8 cellular contexts compared by ENCODE assay signal in the genomic region with DNA sequence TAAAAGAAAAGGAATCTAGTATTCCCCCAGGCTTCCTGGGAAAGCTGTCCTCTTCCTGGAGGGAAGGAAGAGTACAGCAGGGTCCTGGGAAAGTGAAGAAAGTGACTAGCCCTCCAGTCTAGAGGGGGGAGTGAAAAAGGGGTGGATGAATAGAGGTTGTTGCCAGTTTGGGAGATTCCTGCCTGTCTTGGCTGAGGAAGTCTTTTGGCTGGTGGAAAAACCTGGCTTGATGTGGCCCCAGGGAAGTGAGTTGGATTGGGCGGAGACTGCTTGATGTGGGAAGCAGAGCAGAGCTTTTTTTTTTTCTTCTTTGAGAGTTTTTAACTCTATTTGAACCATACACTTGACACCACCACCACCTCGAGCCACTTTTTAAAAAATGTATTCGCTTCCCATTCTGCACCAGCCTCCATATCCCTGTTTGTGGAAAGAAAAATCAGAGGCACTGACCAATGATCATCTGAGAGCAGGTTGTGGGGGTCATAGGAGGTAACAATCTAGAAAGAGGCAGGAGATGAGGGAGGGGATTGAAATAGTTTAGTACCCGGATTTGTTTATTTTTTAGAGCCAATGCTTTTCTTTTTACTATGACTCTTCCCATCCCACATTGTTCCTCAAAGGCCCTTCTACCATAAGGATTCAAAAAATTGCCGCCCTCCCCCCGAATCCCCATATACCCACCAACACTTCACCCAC. TPM values are rescaled to one million over a fixed set of nuclear protein-coding genes. Genes with fewer than 3 reads are reported as not detected.
DNase-seq lines count a peak whose midpoint lies in the region; ATAC-seq, FAIRE-seq and TF ChIP-seq lines count a peak whose summit lies in the region.

No MANE protein-coding gene starts in this region.

- POLR2A ChIA-PET in activated CD8-positive, alpha-beta T cell treated with anti-CD3 and anti-CD28 coated beads, Interleukin-2, amount 10 ng/mL, durations not matched to agents 7 days and 5 days (lab: Charles Lee): no interaction called here

- H3K4me3 ChIP-seq in cardiac muscle cell: peak overlapping the region; percentile 84
- peak overlapping the region; percentile 38 to 73 (median 64) for H3K4me3 ChIP-seq in pancreas

- peak overlapping the region; percentile 73 for H3K27ac Mint-ChIP-seq in activated CD8-positive, alpha-beta T cell treated with anti-CD3 and anti-CD28 coated beads, Interleukin-2, amount 10 ng/mL, durations not matched to agents 7 days and 5 days

- ATAC-seq in activated T-cell treated with anti-CD3 and anti-CD28 coated beads, Interleukin-2, amount 50 U/mL, for 4 hours: no peak
- no peak for ATAC-seq in activated CD8-positive, alpha-beta T cell treated with anti-CD3 and anti-CD28 coated beads, Interleukin-2, amount 10 ng/mL, durations not matched to agents 7 days and 5 days
- ATAC-seq in pancreas: peak; percentile 63 to 82 (median 72)
- no peak for ATAC-seq in HG02973 (IDR thresholded peaks at IDR 0.05; ENCODE audit: unreplicated experiment)
- no peak for ATAC-seq in HG03139 (IDR thresholded peaks at IDR 0.05; ENCODE audit: unreplicated experiment)
- ATAC-seq in HG02588 (IDR thresholded peaks at IDR 0.05; ENCODE audit: unreplicated experiment): no peak

- no peak for DNase-seq in activated T-cell treated with anti-CD3 and anti-CD28 coated beads, Interleukin-2, amount 50 U/mL, for 4 hours
- DNase-seq in activated T-cell treated with anti-CD3 and anti-CD28 coated beads, Interleukin-2, amount 50 U/mL, for 48 hours: no peak
- DNase-seq in activated CD8-positive, alpha-beta T cell treated with anti-CD3 and anti-CD28 coated beads, Interleukin-2, amount 10 ng/mL, durations not matched to agents 7 days and 5 days: no peak
- DNase-seq in cardiac muscle cell (ENCODE audit: low read depth in 1 of 2, low spot score in 1 of 2): peak in 1 of 2 donors; percentile 75
- peak in 1 of 6 donors; percentile 48 for DNase-seq in pancreas

- H3K4me3 Mint-ChIP-seq in activated T-cell treated with anti-CD3 and anti-CD28 coated beads, Interleukin-2, amount 50 U/mL, for 4 hours: peak overlapping the region; percentile 74
- H3K4me3 Mint-ChIP-seq in activated CD8-positive, alpha-beta T cell treated with anti-CD3 and anti-CD28 coated beads, Interleukin-2, amount 10 ng/mL, durations not matched to agents 7 days and 5 days: peak overlapping the region; percentile 73

- H3K36me3 Mint-ChIP-seq in activated T-cell treated with anti-CD3 and anti-CD28 coated beads, Interleukin-2, amount 50 U/mL, for 4 hours (ENCODE audit: insufficient read depth): peaks cover 28% of the 10 kb centered on the region
- H3K36me3 Mint-ChIP-seq in activated CD8-positive, alpha-beta T cell treated with anti-CD3 and anti-CD28 coated beads, Interleukin-2, amount 10 ng/mL, durations not matched to agents 7 days and 5 days (ENCODE audit: low read depth): peaks cover 35% of the 10 kb centered on the region

- TF ChIP-seq CTCF in cardiac muscle cell (IDR thresholded peaks at IDR 0.05; ENCODE audit: low read depth, low read length) (no peak), pancreas (IDR thresholded peaks at IDR 0.05) (no peak)

- H3K4me1 ChIP-seq in cardiac muscle cell (ENCODE audit: low read depth) (peaks cover 10% of the 10 kb centered on the region), pancreas (peaks cover 0 to 8% (median 7%) of the 10 kb centered on the region in 3 donors)

- H3K27ac ChIP-seq in cardiac muscle cell (no peak overlapping the region), pancreas (peak overlapping the region; percentile 53 to 68 (median 66))

- CTCF ChIA-PET in activated CD8-positive, alpha-beta T cell treated with anti-CD3 and anti-CD28 coated beads, Interleukin-2, amount 10 ng/mL, durations not matched to agents 7 days and 5 days (lab: Charles Lee): interaction anchor here (1.5 to 1.7 kb wide), 2 partner anchors 19 to 20 kb away, joined by 4 to 8 read pairs; no protein-coding TSS in a partner anchor

- FAIRE-seq in pancreas (lab: Jason Lieb, UNC): no peak

- H3K4me1 Mint-ChIP-seq in activated T-cell treated with anti-CD3 and anti-CD28 coated beads, Interleukin-2, amount 50 U/mL, for 4 hours (ENCODE audit: low read depth): peaks cover 25% of the 10 kb centered on the region
- peaks cover 24% of the 10 kb centered on the region for H3K4me1 Mint-ChIP-seq in activated CD8-positive, alpha-beta T cell treated with anti-CD3 and anti-CD28 coated beads, Interleukin-2, amount 10 ng/mL, durations not matched to agents 7 days and 5 days (ENCODE audit: low read depth)

- H3K9me3 ChIP-seq in cardiac muscle cell (ENCODE audit: low read depth): no peaks in the 10 kb centered on the region
- H3K9me3 ChIP-seq in pancreas: no peaks in the 10 kb centered on the region

- H3K36me3 ChIP-seq in cardiac muscle cell: no peaks in the 10 kb centered on the region
- H3K36me3 ChIP-seq in pancreas: no peaks in the 10 kb centered on the region

- intact Hi-C loops in pancreas (cut with DNase I): no loop called here

- H3K27me3 Mint-ChIP-seq in activated T-cell treated with anti-CD3 and anti-CD28 coated beads, Interleukin-2, amount 50 U/mL, for 4 hours (ENCODE audit: low read depth): no peaks in the 10 kb centered on the region
- H3K27me3 Mint-ChIP-seq in activated CD8-positive, alpha-beta T cell treated with anti-CD3 and anti-CD28 coated beads, Interleukin-2, amount 10 ng/mL, durations not matched to agents 7 days and 5 days (ENCODE audit: low read depth): no peaks in the 10 kb centered on the region

- H3K9me3 Mint-ChIP-seq in activated T-cell treated with anti-CD3 and anti-CD28 coated beads, Interleukin-2, amount 50 U/mL, for 4 hours: no peaks in the 10 kb centered on the region
- no peaks in the 10 kb centered on the region for H3K9me3 Mint-ChIP-seq in activated CD8-positive, alpha-beta T cell treated with anti-CD3 and anti-CD28 coated beads, Interleukin-2, amount 10 ng/mL, durations not matched to agents 7 days and 5 days (ENCODE audit: insufficient read depth)

- 21 to 23% methylated on average over 6 of the region's 6 CpGs for WGBS in pancreas, 2 donors

- no peaks in the 10 kb centered on the region for H3K27me3 ChIP-seq in cardiac muscle cell
- H3K27me3 ChIP-seq in pancreas: no peaks in the 10 kb centered on the region

RNA-seq across cellular contexts. Expression of gene DTX3, which starts 0.7 kb away (rescaled TPM):
- 10 to 100 TPM; 15.9 to 18.6 (median 17.0) TPM for total RNA-seq in activated T-cell treated with anti-CD3 and anti-CD28 coated beads, Interleukin-2, amount 50 U/mL, for 4 hours
- 10 to 100 TPM; 15.4 to 17.8 TPM for total RNA-seq in activated CD8-positive, alpha-beta T cell treated with anti-CD3 and anti-CD28 coated beads, Interleukin-2, amount 10 ng/mL, durations not matched to agents 7 days and 5 days
- total RNA-seq in cardiac muscle cell: 52.1 and 59.0 TPM in 2 replicates
- polyA plus RNA-seq in cardiac muscle cell: 44.5 and 46.6 TPM in 2 replicates
- total RNA-seq in pancreas: 10 to 100 TPM in 4 of 6 donors, 1 to 10 TPM in 2; 9.0 to 22.9 (median 12.1) TPM
- 10 to 100 TPM; 36.6 to 71.7 TPM for polyA plus RNA-seq in pancreas

RNA-seq across cellular contexts. Expression of gene ARHGEF25, which starts 7.3 kb away (rescaled TPM):
- 1 to 10 TPM in 1 of 3 donors, under 1 TPM in 2; 0.56 to 1.6 (median 0.65) TPM for total RNA-seq in activated T-cell treated with anti-CD3 and anti-CD28 coated beads, Interleukin-2, amount 50 U/mL, for 4 hours
- under 1 TPM; 0.37 TPM for total RNA-seq in activated CD8-positive, alpha-beta T cell treated with anti-CD3 and anti-CD28 coated beads, Interleukin-2, amount 10 ng/mL, durations not matched to agents 7 days and 5 days
- 22.3 and 38.6 TPM in 2 replicates for total RNA-seq in cardiac muscle cell
- polyA plus RNA-seq in cardiac muscle cell: 2.0 and 3.5 TPM in 2 replicates
- total RNA-seq in pancreas: 1 to 10 TPM; 1.8 to 7.0 (median 3.3) TPM
- 10 to 100 TPM; 16.5 to 22.1 TPM for polyA plus RNA-seq in pancreas

RNA-seq across cellular contexts. Expression of gene PIP4K2C, which starts 12.9 kb away (rescaled TPM):
- 10 to 100 TPM; 28.6 to 32.0 (median 29.1) TPM for total RNA-seq in activated T-cell treated with anti-CD3 and anti-CD28 coated beads, Interleukin-2, amount 50 U/mL, for 4 hours
- 10 to 100 TPM; 16.8 to 17.9 TPM for total RNA-seq in activated CD8-positive, alpha-beta T cell treated with anti-CD3 and anti-CD28 coated beads, Interleukin-2, amount 10 ng/mL, durations not matched to agents 7 days and 5 days
- total RNA-seq in cardiac muscle cell (15.1 and 23.5 TPM in 2 replicates), pancreas (10 to 100 TPM; 11.3 to 17.0 (median 15.4) TPM)
- polyA plus RNA-seq in cardiac muscle cell (20.4 and 25.5 TPM in 2 replicates), pancreas (10 to 100 TPM in 1 of 2 donors, 1 to 10 TPM in 1; 5.3 to 15.9 TPM)

RNA-seq across cellular contexts. Expression of gene B4GALNT1, which starts 29.1 kb away (rescaled TPM):
- 1 to 10 TPM; 3.2 to 4.6 (median 3.6) TPM for total RNA-seq in activated T-cell treated with anti-CD3 and anti-CD28 coated beads, Interleukin-2, amount 50 U/mL, for 4 hours
- under 1 TPM; 0.84 to 0.99 TPM for total RNA-seq in activated CD8-positive, alpha-beta T cell treated with anti-CD3 and anti-CD28 coated beads, Interleukin-2, amount 10 ng/mL, durations not matched to agents 7 days and 5 days
- total RNA-seq in cardiac muscle cell (0.32 TPM in 1 of 2 replicates, not detected in the other), pancreas (under 1 TPM in 5 of 6 donors, not detected in 1; 0.04 to 0.78 (median 0.24) TPM)
- polyA plus RNA-seq in cardiac muscle cell (0.29 TPM in 1 of 2 replicates, not detected in the other), pancreas (1 to 10 TPM in 1 of 2 donors, under 1 TPM in 1; 0.61 to 1.1 TPM)

RNA-seq across cellular contexts. Expression of gene KIF5A, which starts 54.1 kb away (rescaled TPM):
- total RNA-seq in activated T-cell treated with anti-CD3 and anti-CD28 coated beads, Interleukin-2, amount 50 U/mL, for 4 hours: under 1 TPM; 0.56 to 0.98 (median 0.68) TPM
- total RNA-seq in activated CD8-positive, alpha-beta T cell treated with anti-CD3 and anti-CD28 coated beads, Interleukin-2, amount 10 ng/mL, durations not matched to agents 7 days and 5 days: 1 to 10 TPM in 1 of 2 experiments, under 1 TPM in 1; 0.99 to 1.4 TPM
- total RNA-seq in cardiac muscle cell (0.36 and 0.49 TPM in 2 replicates), pancreas (under 1 TPM; 0.25 to 0.95 (median 0.47) TPM)
- polyA plus RNA-seq in cardiac muscle cell (0.05 and 0.11 TPM in 2 replicates), pancreas (1 to 10 TPM in 1 of 2 donors, under 1 TPM in 1; 0.76 to 2.9 TPM)

Comparison
In these comparisons a context has a peak if more than half of its experiments do, and no peak if none do; other contexts are left out.
1. ATAC-seq: peak in pancreas (4 of 4); none in activated T-cell treated with anti-CD3 and anti-CD28 coated beads, Interleukin-2, amount 50 U/mL, for 4 hours (0 of 2), activated CD8-positive, alpha-beta T cell treated with anti-CD3 and anti-CD28 coated beads, Interleukin-2, amount 10 ng/mL, durations not matched to agents 7 days and 5 days (single experiment), HG02973 (single experiment), HG03139 (single experiment) and HG02588 (single experiment).